ENCODE assay signal across 1 cellular context in genomic region chr6:1400126-1400850, GRCh38.
TF ChIP-seq lines count a peak whose summit lies in the region.

No MANE protein-coding gene starts in this region.

TF ChIP-seq in GM23338, 12 proteins besides CTCF, POLR2A, EP300 and RAD21 (continued from another document):
- TF ChIP-seq, protein P1, sequence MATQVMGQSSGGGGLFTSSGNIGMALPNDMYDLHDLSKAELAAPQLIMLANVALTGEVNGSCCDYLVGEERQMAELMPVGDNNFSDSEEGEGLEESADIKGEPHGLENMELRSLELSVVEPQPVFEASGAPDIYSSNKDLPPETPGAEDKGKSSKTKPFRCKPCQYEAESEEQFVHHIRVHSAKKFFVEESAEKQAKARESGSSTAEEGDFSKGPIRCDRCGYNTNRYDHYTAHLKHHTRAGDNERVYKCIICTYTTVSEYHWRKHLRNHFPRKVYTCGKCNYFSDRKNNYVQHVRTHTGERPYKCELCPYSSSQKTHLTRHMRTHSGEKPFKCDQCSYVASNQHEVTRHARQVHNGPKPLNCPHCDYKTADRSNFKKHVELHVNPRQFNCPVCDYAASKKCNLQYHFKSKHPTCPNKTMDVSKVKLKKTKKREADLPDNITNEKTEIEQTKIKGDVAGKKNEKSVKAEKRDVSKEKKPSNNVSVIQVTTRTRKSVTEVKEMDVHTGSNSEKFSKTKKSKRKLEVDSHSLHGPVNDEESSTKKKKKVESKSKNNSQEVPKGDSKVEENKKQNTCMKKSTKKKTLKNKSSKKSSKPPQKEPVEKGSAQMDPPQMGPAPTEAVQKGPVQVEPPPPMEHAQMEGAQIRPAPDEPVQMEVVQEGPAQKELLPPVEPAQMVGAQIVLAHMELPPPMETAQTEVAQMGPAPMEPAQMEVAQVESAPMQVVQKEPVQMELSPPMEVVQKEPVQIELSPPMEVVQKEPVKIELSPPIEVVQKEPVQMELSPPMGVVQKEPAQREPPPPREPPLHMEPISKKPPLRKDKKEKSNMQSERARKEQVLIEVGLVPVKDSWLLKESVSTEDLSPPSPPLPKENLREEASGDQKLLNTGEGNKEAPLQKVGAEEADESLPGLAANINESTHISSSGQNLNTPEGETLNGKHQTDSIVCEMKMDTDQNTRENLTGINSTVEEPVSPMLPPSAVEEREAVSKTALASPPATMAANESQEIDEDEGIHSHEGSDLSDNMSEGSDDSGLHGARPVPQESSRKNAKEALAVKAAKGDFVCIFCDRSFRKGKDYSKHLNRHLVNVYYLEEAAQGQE (IDR thresholded peaks at IDR 0.05; ENCODE audit: unreplicated experiment) = no peak
- no peak for TF ChIP-seq STAT1 (IDR thresholded peaks at IDR 0.05; ENCODE audit: unreplicated experiment)
